Comparison of ENCODE assay signal across 11 cellular contexts in genomic region chr11:100776212-100776896, GRCh38.
DNase-seq lines count a peak whose midpoint lies in the region; ATAC-seq and TF ChIP-seq lines count a peak whose summit lies in the region.
"Had no signal": no experiment of that assay in that cellular context is flagged by ENCODE, and none has a peak within 500 bp of the region (broad histone marks: within the 10 kb centered on the region; RNA-seq: fewer than 3 reads in every experiment).

No MANE protein-coding gene starts in this region.

- intact Hi-C loops in body of pancreas (cut with DNase I), result no loop called here

- TF ChIP-seq POLR2A in body of pancreas (IDR thresholded peaks at IDR 0.05) (no peak), suprapubic skin (IDR thresholded peaks at IDR 0.05) (no peak)

- 58 to 59% methylated on average over 6 of the region's 6 CpGs for WGBS in body of pancreas, 2 donors
- 68% methylated on average over 6 of the region's 6 CpGs for WGBS in suprapubic skin

- TF ChIP-seq CTCF in body of pancreas (IDR thresholded peaks at IDR 0.05) (no peak), suprapubic skin (IDR thresholded peaks at IDR 0.05) (no peak)

- no peaks in the 10 kb centered on the region for H3K9me3 ChIP-seq in body of pancreas
- H3K9me3 ChIP-seq in suprapubic skin, result no peaks in the 10 kb centered on the region
- H3K9me3 ChIP-seq: heart left ventricle had no signal

- H3K27ac ChIP-seq in body of pancreas (peak overlapping the region in 3 of 4 donors; percentile 4 to 82 (median 79)), suprapubic skin (peak overlapping the region; percentile 61), substantia nigra (ENCODE audit: low read depth, low read length, poor library complexity, severe bottlenecking) (no peak overlapping the region)
- H3K27ac ChIP-seq: coronary artery, heart left ventricle had no signal

- peak; percentile 49 for DNase-seq in HPDE6-E6E7 (ENCODE audit: extremely low spot score)
- DNase-seq in body of pancreas, result peak in 1 of 4 donors; percentile 55
- peak; percentile 99 for DNase-seq in kidney tubule cell (ENCODE audit: low spot score)
- DNase-seq in suprapubic skin (ENCODE audit: low spot score in 2 of 2), result no peak
- no peak for DNase-seq in NCI-H146 (lab: John Stamatoyannopoulos, UW)
- DNase-seq in substantia nigra (lab: John Stamatoyannopoulos, UW), result no peak
- DNase-seq: heart left ventricle; stimulated activated CD4-positive, alpha-beta T cell treated with anti-CD3 and anti-CD28 coated beads, Interleukin-1b, Interleukin-23, amount 100 ng/mL, for 48 hours had no signal

- H3K27me3 ChIP-seq in body of pancreas (no peaks in the 10 kb centered on the region), suprapubic skin (no peaks in the 10 kb centered on the region)
- H3K27me3 ChIP-seq: heart left ventricle had no signal

- H3K4me3 ChIP-seq in body of pancreas, result no peak overlapping the region
- no peak overlapping the region for H3K4me3 ChIP-seq in suprapubic skin
- H3K4me3 ChIP-seq: coronary artery, heart left ventricle had no signal

- H3K4me1 ChIP-seq in body of pancreas (peaks cover 21% of the 10 kb centered on the region), suprapubic skin (peaks cover 21% of the 10 kb centered on the region)

- TF ChIP-seq EP300 in suprapubic skin (IDR thresholded peaks at IDR 0.05), result no peak

- H3K36me3 ChIP-seq in body of pancreas (replicated peaks in 1 of 2; ENCODE audit: insufficient read depth in 1 of 2, low read depth in 2 of 2) (no peaks in the 10 kb centered on the region), suprapubic skin (no peaks in the 10 kb centered on the region)

- peak; percentile 91 for ATAC-seq in body of pancreas
- ATAC-seq in GM19452 (IDR thresholded peaks at IDR 0.05; ENCODE audit: unreplicated experiment), result no peak
- no peak for ATAC-seq in HG02870 (IDR thresholded peaks at IDR 0.05; ENCODE audit: unreplicated experiment)
- ATAC-seq: heart left ventricle had no signal

Comparison
In these comparisons a context has a peak if more than half of its experiments do, and no peak if none do; other contexts are left out.
1. DNase-seq: peak in HPDE6-E6E7 (single experiment) and kidney tubule cell (single experiment); none in suprapubic skin (0 of 2), NCI-H146 (single experiment) and substantia nigra (0 of 49).